ENCODE assay signal across 10 cellular contexts in the genomic region with DNA sequence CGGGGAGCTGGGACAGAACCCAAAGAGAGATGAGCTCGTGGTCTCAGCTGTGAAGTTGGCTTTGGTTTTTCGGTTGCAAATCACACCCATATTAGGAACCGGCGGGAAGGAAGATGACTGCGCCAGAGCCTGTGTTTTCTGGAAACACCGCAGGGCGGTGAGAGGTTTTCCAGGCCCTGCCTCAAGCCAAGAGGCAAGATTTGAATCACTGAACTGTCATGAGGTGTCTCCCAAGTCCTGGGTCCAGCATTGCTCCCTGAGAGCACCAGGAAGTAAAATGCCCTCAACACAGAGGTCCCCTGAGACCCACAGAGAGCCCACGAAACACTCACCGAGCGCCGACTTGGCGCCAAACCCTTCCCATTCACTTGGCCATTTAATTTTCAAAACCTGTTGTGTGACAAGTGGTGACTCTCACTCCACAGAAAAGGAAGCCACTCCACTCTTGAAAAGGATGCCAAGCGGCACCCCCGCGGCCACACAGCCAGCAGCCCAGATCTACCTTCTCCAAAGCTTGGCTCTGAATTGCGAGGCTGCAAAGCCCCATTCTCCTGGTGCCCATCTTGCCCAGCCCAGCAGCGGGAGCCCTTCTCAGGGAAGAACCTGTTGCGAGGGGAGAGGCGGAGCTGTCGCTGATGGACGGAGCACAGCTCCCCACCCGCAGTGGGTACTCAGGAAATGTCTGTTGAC.
DNase-seq lines count a peak whose midpoint lies in the region; ATAC-seq and TF ChIP-seq lines count a peak whose summit lies in the region.
"Had no signal": no experiment of that assay in that cellular context is flagged by ENCODE, and none has a peak within 500 bp of the region (broad histone marks: within the 10 kb centered on the region; RNA-seq: fewer than 3 reads in every experiment).

No MANE protein-coding gene starts in this region.

- no peak for TF ChIP-seq CTCF in Loucy (conservative IDR thresholded peaks at IDR 0.05; ENCODE audit: low read length)

- no peaks in the 10 kb centered on the region for H3K9me2 ChIP-seq in Loucy (replicated peaks; ENCODE audit: low read depth, low read length)

- no peak overlapping the region for H2AFZ ChIP-seq in Loucy (ENCODE audit: low read length)

- H3F3A ChIP-seq in Loucy (ENCODE audit: low read depth) = peaks cover 9% of the 10 kb centered on the region; the same call in 1 of the 2 replicates

- peaks cover 64% of the 10 kb centered on the region for H3K4me1 Mint-ChIP-seq in activated T-cell treated with anti-CD3 and anti-CD28 coated beads, Interleukin-2, amount 50 U/mL, for 24 hours (ENCODE audit: low read depth)
- no peaks in the 10 kb centered on the region for H3K4me1 Mint-ChIP-seq in stimulated activated effector memory CD8-positive, alpha-beta T cell treated with anti-CD3 and anti-CD28 coated beads, Interleukin-12 subunit alpha, Interleukin-12 subunit beta, amount 100 ng/mL, for 72 hours

- ATAC-seq in stimulated activated effector memory CD8-positive, alpha-beta T cell treated with anti-CD3 and anti-CD28 coated beads, Interleukin-12 subunit alpha, Interleukin-12 subunit beta, amount 100 ng/mL, for 72 hours = peak; percentile 38
- ATAC-seq in HG02870 (IDR thresholded peaks at IDR 0.05; ENCODE audit: unreplicated experiment) = no peak
- ATAC-seq: activated CD4-positive, CD25-positive, alpha-beta regulatory T cell treated with anti-CD3 and anti-CD28 coated beads, Interleukin-2, amount 50 U/mL, for 24 hours had no signal

- peaks cover 84% of the 10 kb centered on the region for H3K4me1 ChIP-seq in Loucy (ENCODE audit: insufficient read depth, low read length, poor library complexity, severe bottlenecking)

- peak overlapping the region; percentile 33 for H3K9ac ChIP-seq in Loucy (ENCODE audit: low read depth, low read length, poor library complexity, severe bottlenecking)

- in situ Hi-C loops in G401 (cut with HindIII; ENCODE audit: low sequenced_read_pairs) = no loop called here

- H3K9me3 ChIP-seq in Loucy (ENCODE audit: insufficient read depth, low read depth, low read length) = no peaks in the 10 kb centered on the region

- no peaks in the 10 kb centered on the region for H3K36me3 ChIP-seq in Loucy (ENCODE audit: insufficient read depth, low read length)

- peak overlapping the region; percentile 96 for H3K27ac Mint-ChIP-seq in activated T-cell treated with anti-CD3 and anti-CD28 coated beads, Interleukin-2, amount 50 U/mL, for 24 hours
- H3K27ac Mint-ChIP-seq in stimulated activated effector memory CD8-positive, alpha-beta T cell treated with anti-CD3 and anti-CD28 coated beads, Interleukin-12 subunit alpha, Interleukin-12 subunit beta, amount 100 ng/mL, for 72 hours = peak overlapping the region; percentile 97

- no peaks in the 10 kb centered on the region; the same call in 1 of the 2 replicates for H3K79me2 ChIP-seq in Loucy (ENCODE audit: insufficient read depth, low read length)

- no peaks in the 10 kb centered on the region for H3K36me3 Mint-ChIP-seq in activated T-cell treated with anti-CD3 and anti-CD28 coated beads, Interleukin-2, amount 50 U/mL, for 24 hours (ENCODE audit: low read depth)
- peaks cover 53% of the 10 kb centered on the region for H3K36me3 Mint-ChIP-seq in stimulated activated effector memory CD8-positive, alpha-beta T cell treated with anti-CD3 and anti-CD28 coated beads, Interleukin-12 subunit alpha, Interleukin-12 subunit beta, amount 100 ng/mL, for 72 hours

- peak overlapping the region; percentile 24 for H3K4me2 ChIP-seq in Loucy (ENCODE audit: low read depth, low read length, poor library complexity, severe bottlenecking)

- H3K9me3 Mint-ChIP-seq in activated T-cell treated with anti-CD3 and anti-CD28 coated beads, Interleukin-2, amount 50 U/mL, for 24 hours = no peaks in the 10 kb centered on the region
- H3K9me3 Mint-ChIP-seq in stimulated activated effector memory CD8-positive, alpha-beta T cell treated with anti-CD3 and anti-CD28 coated beads, Interleukin-12 subunit alpha, Interleukin-12 subunit beta, amount 100 ng/mL, for 72 hours = no peaks in the 10 kb centered on the region

- no peaks in the 10 kb centered on the region for H3K27me3 Mint-ChIP-seq in activated T-cell treated with anti-CD3 and anti-CD28 coated beads, Interleukin-2, amount 50 U/mL, for 24 hours

- H3K4me3 Mint-ChIP-seq in activated T-cell treated with anti-CD3 and anti-CD28 coated beads, Interleukin-2, amount 50 U/mL, for 24 hours = peak overlapping the region; percentile 65
- H3K4me3 Mint-ChIP-seq in stimulated activated effector memory CD8-positive, alpha-beta T cell treated with anti-CD3 and anti-CD28 coated beads, Interleukin-12 subunit alpha, Interleukin-12 subunit beta, amount 100 ng/mL, for 72 hours = no peak overlapping the region

- H3K4me3 ChIP-seq in Loucy (ENCODE audit: low read length, poor library complexity, severe bottlenecking) = no peak overlapping the region

- H4K20me1 ChIP-seq in Loucy (ENCODE audit: insufficient read depth, low read length, poor library complexity, severe bottlenecking) = no peaks in the 10 kb centered on the region

- DNase-seq in activated CD4-positive, alpha-beta T cell treated with anti-CD3 and anti-CD28 coated beads for 48 hours = peak; percentile 70
- no peak for DNase-seq in activated CD4-positive, alpha-beta T cell treated with anti-CD3 and anti-CD28 coated beads for 1 hour
- DNase-seq in activated T-cell treated with anti-CD3 and anti-CD28 coated beads, Interleukin-2, amount 50 U/mL, for 24 hours = peak; percentile 66
- DNase-seq in stimulated activated effector memory CD8-positive, alpha-beta T cell treated with anti-CD3 and anti-CD28 coated beads, Interleukin-12 subunit alpha, Interleukin-12 subunit beta, amount 100 ng/mL, for 72 hours (ENCODE audit: low spot score in 2 of 2) = peak in 1 of 2 donors; percentile 90
- DNase-seq in NCI-H2171 treated with DMSO at 0.1 percent for 48 hours (lab: John Stamatoyannopoulos, UW) (no peak), G401 (ENCODE audit: low spot score) (no peak)
- DNase-seq: kidney glomerular epithelial cell had no signal

- H3K27me3 ChIP-seq in Loucy (ENCODE audit: insufficient read depth, low read length, poor library complexity, severe bottlenecking) = no peaks in the 10 kb centered on the region

Comparison
In these comparisons a context has a peak if more than half of its experiments do, and no peak if none do; other contexts are left out.
1. DNase-seq: peak in activated CD4-positive, alpha-beta T cell treated with anti-CD3 and anti-CD28 coated beads for 48 hours (single experiment) and activated T-cell treated with anti-CD3 and anti-CD28 coated beads, Interleukin-2, amount 50 U/mL, for 24 hours (single experiment); none in activated CD4-positive, alpha-beta T cell treated with anti-CD3 and anti-CD28 coated beads for 1 hour (single experiment), NCI-H2171 treated with DMSO at 0.1 percent for 48 hours (single experiment) and G401 (single experiment).